ENCODE assay signal across 17 cellular contexts in genomic region chr17:40623419-40624217, GRCh38. TPM values are rescaled to one million over a fixed set of nuclear protein-coding genes. Genes with fewer than 3 reads are reported as not detected.
DNase-seq lines count a peak whose midpoint lies in the region; ATAC-seq, FAIRE-seq and TF ChIP-seq lines count a peak whose summit lies in the region.
"Had no signal": no experiment of that assay in that cellular context is flagged by ENCODE, and none has a peak within 500 bp of the region (broad histone marks: within the 10 kb centered on the region; RNA-seq: fewer than 3 reads in every experiment).

No MANE protein-coding gene starts in this region.

- no peaks in the 10 kb centered on the region for H3K27me3 ChIP-seq in CD4-positive, alpha-beta T cell (ENCODE audit: control insufficient read depth, insufficient read depth, low read length)

- no peaks in the 10 kb centered on the region for H3K27me3 Mint-ChIP-seq in CD4-positive, alpha-beta T cell
- H3K27me3 Mint-ChIP-seq in naive thymus-derived CD8-positive, alpha-beta T cell, result no peaks in the 10 kb centered on the region
- H3K27me3 Mint-ChIP-seq in natural killer cell treated with Interleukin-12 subunit alpha and Interleukin-12 subunit beta and Interleukin-15 and Interleukin-18, amount 100 ng/mL, for 72 hours, result peaks cover 0 to 4% of the 10 kb centered on the region in 2 donors

- H3K36me3 Mint-ChIP-seq in CD4-positive, alpha-beta T cell (ENCODE audit: low read depth), result peaks cover 13% of the 10 kb centered on the region
- peaks cover 0 to 13% (median 4%) of the 10 kb centered on the region in 3 donors for H3K36me3 Mint-ChIP-seq in naive thymus-derived CD8-positive, alpha-beta T cell
- peaks cover 1% of the 10 kb centered on the region for H3K36me3 Mint-ChIP-seq in natural killer cell treated with Interleukin-12 subunit alpha and Interleukin-12 subunit beta and Interleukin-15 and Interleukin-18, amount 100 ng/mL, for 72 hours

- no peak overlapping the region for H3K4me3 Mint-ChIP-seq in CD4-positive, alpha-beta T cell
- peak overlapping the region in 2 of 10 donors; percentile 40 to 76 for H3K4me3 Mint-ChIP-seq in naive thymus-derived CD8-positive, alpha-beta T cell
- H3K4me3 Mint-ChIP-seq in natural killer cell treated with Interleukin-12 subunit alpha and Interleukin-12 subunit beta and Interleukin-15 and Interleukin-18, amount 100 ng/mL, for 72 hours, result no peak overlapping the region

- no peaks in the 10 kb centered on the region for H3K9me3 Mint-ChIP-seq in CD4-positive, alpha-beta T cell
- H3K9me3 Mint-ChIP-seq in naive thymus-derived CD8-positive, alpha-beta T cell, result no peaks in the 10 kb centered on the region
- no peaks in the 10 kb centered on the region for H3K9me3 Mint-ChIP-seq in natural killer cell treated with Interleukin-12 subunit alpha and Interleukin-12 subunit beta and Interleukin-15 and Interleukin-18, amount 100 ng/mL, for 72 hours
- H3K9me3 Mint-ChIP-seq: T-helper 1 cell treated with Interleukin-12 subunit alpha and Interleukin-12 subunit beta and Interleukin-4 antibody, amounts not matched to agents 30 μg/mL and 1 μg/mL, for 36 hours had no signal

- no peak for DNase-seq in CD4-positive, alpha-beta T cell
- DNase-seq in GM19239 (ENCODE audit: insufficient read length, low spot score) (no peak), SK-N-MC (ENCODE audit: low read depth, low spot score) (no peak), cerebellum (ENCODE audit: low spot score) (no peak), SIG-M5 (lab: John Stamatoyannopoulos, UW) (no peak)
- DNase-seq in naive thymus-derived CD8-positive, alpha-beta T cell, result no peak
- DNase-seq in natural killer cell treated with Interleukin-12 subunit alpha and Interleukin-12 subunit beta and Interleukin-15 and Interleukin-18, amount 100 ng/mL, for 72 hours (ENCODE audit: low spot score), result no peak
- DNase-seq: NCI-H1092 treated with DMSO at 0.1 percent for 48 hours, NCI-H1694, NCI-H345, NCI-H526 treated with DMSO at 0.1 percent for 48 hours, SK-N-SH had no signal

- H3K27ac Mint-ChIP-seq in CD4-positive, alpha-beta T cell, result peak overlapping the region; percentile 70
- H3K27ac Mint-ChIP-seq in naive thymus-derived CD8-positive, alpha-beta T cell, result peak overlapping the region in 7 of 10 donors; percentile 49 to 92 (median 86)
- peak overlapping the region in 1 of 2 donors; percentile 48 for H3K27ac Mint-ChIP-seq in natural killer cell treated with Interleukin-12 subunit alpha and Interleukin-12 subunit beta and Interleukin-15 and Interleukin-18, amount 100 ng/mL, for 72 hours

- peaks cover 19% of the 10 kb centered on the region for H3K36me3 ChIP-seq in SK-N-MC (ENCODE audit: insufficient read depth, low read length)

- CTCF ChIA-PET in CD4-positive, alpha-beta T cell (lab: Charles Lee), result interaction anchor here (0.7 kb wide), 1 partner anchor 23 kb away, joined by 3 read pairs; no protein-coding TSS in a partner anchor

- H3K9me3 ChIP-seq in CD4-positive, alpha-beta T cell (ENCODE audit: control insufficient read depth, low read length), result no peaks in the 10 kb centered on the region
- H3K9me3 ChIP-seq in SK-N-MC (ENCODE audit: low read depth, low read length), result no peaks in the 10 kb centered on the region
- H3K9me3 ChIP-seq: SK-N-SH had no signal

- no peak for TF ChIP-seq CTCF in CD4-positive, alpha-beta T cell (IDR thresholded peaks at IDR 0.05)

- H3K4me1 Mint-ChIP-seq in CD4-positive, alpha-beta T cell (ENCODE audit: low read depth), result peaks cover 54% of the 10 kb centered on the region
- peaks cover 20 to 69% (median 63%) of the 10 kb centered on the region in 4 donors for H3K4me1 Mint-ChIP-seq in naive thymus-derived CD8-positive, alpha-beta T cell
- peaks cover 37 to 43% of the 10 kb centered on the region in 2 donors for H3K4me1 Mint-ChIP-seq in natural killer cell treated with Interleukin-12 subunit alpha and Interleukin-12 subunit beta and Interleukin-15 and Interleukin-18, amount 100 ng/mL, for 72 hours (ENCODE audit: low read depth in 2 of 2)

- intact Hi-C loops in CD4-positive, alpha-beta T cell (cut with DNase I, micrococcal nuclease), result loop anchor here (5.0 kb wide), 2 partner anchors 39 to 179 kb away; no protein-coding TSS in a partner anchor

- no peak overlapping the region for H3K9ac ChIP-seq in SK-N-MC (ENCODE audit: insufficient read length)
- H3K9ac ChIP-seq: SK-N-SH had no signal

- POLR2A ChIA-PET in CD4-positive, alpha-beta T cell (lab: Charles Lee), result interaction anchor here (1.6 to 29.4 kb wide), 2 partner anchors 11 to 61 kb away, joined by 4 to 1290 read pairs; partner anchors contain the start of gene CCR7
- POLR2A ChIA-PET in naive thymus-derived CD8-positive, alpha-beta T cell (lab: Charles Lee), result interaction anchor here (1.5 to 31.1 kb wide), 3 partner anchors 19 to 71 kb away, joined by 9 to 2269 read pairs (median 10); partner anchors contain the start of genes CCR7 and SMARCE1

- H3K4me3 ChIP-seq in SK-N-MC, result no peak overlapping the region

- FAIRE-seq in GM19239 (lab: Jason Lieb, UNC), result peak; percentile 57

- no peak overlapping the region for H3K27ac ChIP-seq in CD4-positive, alpha-beta T cell (ENCODE audit: low read depth, low read length)
- peak overlapping the region; percentile 71; the same call in 1 of the 2 replicates for H3K27ac ChIP-seq in SK-N-MC

- no peak for ATAC-seq in CD4-positive, alpha-beta T cell (ENCODE audit: poor library complexity)
- no peak for ATAC-seq in naive thymus-derived CD8-positive, alpha-beta T cell
- no peak for ATAC-seq in natural killer cell treated with Interleukin-12 subunit alpha and Interleukin-12 subunit beta and Interleukin-15 and Interleukin-18, amount 100 ng/mL, for 72 hours

RNA-seq across cellular contexts. Expression of gene SMARCE1, which starts 24.0 kb away (rescaled TPM):
- 10 to 100 TPM; 65.4 to 68.6 TPM for total RNA-seq in CD4-positive, alpha-beta T cell
- 100 to 1,000 TPM in 1 of 2 experiments, 10 to 100 TPM in 1; 97.5 to 108 TPM for total RNA-seq in naive thymus-derived CD8-positive, alpha-beta T cell
- polyA plus RNA-seq in naive thymus-derived CD8-positive, alpha-beta T cell, result 100 to 1,000 TPM; 195 to 229 (median 220) TPM
- 10 to 100 TPM; 76.2 to 94.6 TPM for total RNA-seq in natural killer cell treated with Interleukin-12 subunit alpha and Interleukin-12 subunit beta and Interleukin-15 and Interleukin-18, amount 100 ng/mL, for 72 hours
- total RNA-seq in cerebellum, result 105 TPM

RNA-seq across cellular contexts. Expression of gene KRT222, which starts 41.4 kb away (rescaled TPM):
- total RNA-seq in CD4-positive, alpha-beta T cell, result not detected
- total RNA-seq in naive thymus-derived CD8-positive, alpha-beta T cell, result not detected
- under 1 TPM in 1 of 3 donors, not detected in 2; 0.09 TPM for polyA plus RNA-seq in naive thymus-derived CD8-positive, alpha-beta T cell
- total RNA-seq in natural killer cell treated with Interleukin-12 subunit alpha and Interleukin-12 subunit beta and Interleukin-15 and Interleukin-18, amount 100 ng/mL, for 72 hours, result not detected
- total RNA-seq in cerebellum, result 17.6 TPM
- total RNA-seq: HT-29 had no signal
- polyA plus RNA-seq: BJ, SK-N-SH had no signal

RNA-seq across cellular contexts. Expression of gene CCR7, which starts 58.3 kb away (rescaled TPM):
- total RNA-seq in CD4-positive, alpha-beta T cell, result 100 to 1,000 TPM; 170 to 180 TPM
- total RNA-seq in naive thymus-derived CD8-positive, alpha-beta T cell, result 100 to 1,000 TPM; 571 to 574 TPM
- polyA plus RNA-seq in naive thymus-derived CD8-positive, alpha-beta T cell, result 1,000 to 10,000 TPM in 2 of 3 donors, 100 to 1,000 TPM in 1; 897 to 2,008 (median 1,531) TPM
- 10 to 100 TPM; 65.7 to 71.1 TPM for total RNA-seq in natural killer cell treated with Interleukin-12 subunit alpha and Interleukin-12 subunit beta and Interleukin-15 and Interleukin-18, amount 100 ng/mL, for 72 hours
- not detected for total RNA-seq in cerebellum
- total RNA-seq: H4, HT-29, M059J had no signal
- polyA plus RNA-seq: SK-N-SH had no signal

Comparison
In these comparisons a context has a peak if more than half of its experiments do, and no peak if none do; other contexts are left out.
1. RNA of gene KRT222, which starts 41.4 kb away (total RNA-seq): 17.6 TPM in cerebellum (single experiment); not detected in naive thymus-derived CD8-positive, alpha-beta T cell, not detected in CD4-positive, alpha-beta T cell and not detected in natural killer cell treated with Interleukin-12 subunit alpha and Interleukin-12 subunit beta and Interleukin-15 and Interleukin-18, amount 100 ng/mL, for 72 hours; every median in the first group is over 10 times any median in the second.
2. RNA of gene CCR7, which starts 58.3 kb away (total RNA-seq): 571 to 574 TPM in naive thymus-derived CD8-positive, alpha-beta T cell, 170 to 180 TPM in CD4-positive, alpha-beta T cell and 65.7 to 71.1 TPM in natural killer cell treated with Interleukin-12 subunit alpha and Interleukin-12 subunit beta and Interleukin-15 and Interleukin-18, amount 100 ng/mL, for 72 hours; not detected in cerebellum (single experiment); every median in the first group is over 10 times any median in the second.